Comparison of ENCODE assay signal across 8 cellular contexts in genomic region chr19:39406656-39407393, GRCh38. TPM values are rescaled to one million over a fixed set of nuclear protein-coding genes. Genes with fewer than 3 reads are reported as not detected.
A peak's percentile ranks its signal among the peaks of the same experiment; 100 is the strongest.
DNase-seq lines count a peak whose midpoint lies in the region; ATAC-seq and TF ChIP-seq lines count a peak whose summit lies in the region.

A gene with protein sequence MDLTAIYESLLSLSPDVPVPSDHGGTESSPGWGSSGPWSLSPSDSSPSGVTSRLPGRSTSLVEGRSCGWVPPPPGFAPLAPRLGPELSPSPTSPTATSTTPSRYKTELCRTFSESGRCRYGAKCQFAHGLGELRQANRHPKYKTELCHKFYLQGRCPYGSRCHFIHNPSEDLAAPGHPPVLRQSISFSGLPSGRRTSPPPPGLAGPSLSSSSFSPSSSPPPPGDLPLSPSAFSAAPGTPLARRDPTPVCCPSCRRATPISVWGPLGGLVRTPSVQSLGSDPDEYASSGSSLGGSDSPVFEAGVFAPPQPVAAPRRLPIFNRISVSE (plus strand): TSS chr19:39406847. CDS start chr19:39406905, 58 bp downstream.

- H4K20me1 ChIP-seq in PC-9 (ENCODE audit: insufficient read depth): peaks cover 14% of the 10 kb centered on the region

- no peaks in the 10 kb centered on the region for H3K9me3 ChIP-seq in PC-9 (ENCODE audit: insufficient read depth, low read depth)
- no peaks in the 10 kb centered on the region for H3K9me3 ChIP-seq in esophagus (ENCODE audit: control insufficient read depth in 2 of 2, insufficient read depth in 1 of 2, low read depth in 1 of 2, low read length in 1 of 2)

- CTCF ChIA-PET in PC-9 (lab: Charles Lee): interaction anchor here (0.6 to 1.0 kb wide), 2 partner anchors 136 to 535 kb away, joined by 3 to 4 read pairs; no protein-coding TSS in a partner anchor

- H3K27me3 ChIP-seq in PC-9 (ENCODE audit: insufficient read depth, low read depth) (no peaks in the 10 kb centered on the region), esophagus (ENCODE audit: control insufficient read depth in 1 of 2, insufficient read depth in 2 of 2, low read length in 2 of 2) (no peaks in the 10 kb centered on the region)

- H3K4me3 Mint-ChIP-seq in activated T-cell treated with anti-CD3 and anti-CD28 coated beads, Interleukin-2, amount 50 U/mL, for 24 hours: peak within 1 kb of the TSS; percentile 96

- peak within 1 kb of the TSS; percentile 99 for H3K4me2 ChIP-seq in PC-9

- peak; percentile 24 for ATAC-seq in HG03354 (IDR thresholded peaks at IDR 0.05; ENCODE audit: poor library complexity, severe bottlenecking, unreplicated experiment)

- peak within 1 kb of the TSS; percentile 99 for H3K27ac Mint-ChIP-seq in activated T-cell treated with anti-CD3 and anti-CD28 coated beads, Interleukin-2, amount 50 U/mL, for 24 hours

- peak within 1 kb of the TSS; percentile 99 for H3K4me3 ChIP-seq in PC-9
- H3K4me3 ChIP-seq in esophagus (ENCODE audit: low read depth in 1 of 2, low read length in 2 of 2): peak within 1 kb of the TSS; percentile 94

- DNase-seq in EH (ENCODE audit: low read depth) (peak; percentile 87), PC-9 (peak; percentile 69 to 82), myocyte (ENCODE audit: low read depth) (peak; percentile 84), NCI-H187 (lab: John Stamatoyannopoulos, UW) (no peak)
- peak; percentile 92 for DNase-seq in activated T-cell treated with anti-CD3 and anti-CD28 coated beads, Interleukin-2, amount 50 U/mL, for 24 hours
- peak; percentile 81 to 83 for DNase-seq in stimulated activated CD8-positive, alpha-beta memory T cell treated with anti-CD3 and anti-CD28 coated beads, Interleukin-7, amount 100 ng/mL, for 4 hours (ENCODE audit: low read depth in 2 of 2)

- H3K36me3 ChIP-seq in PC-9 (ENCODE audit: low read depth) (peaks cover 11% of the 10 kb centered on the region; the same call in 1 of the 2 replicates), esophagus (ENCODE audit: control insufficient read depth in 2 of 2, insufficient read depth in 2 of 2, low read length in 1 of 2) (peaks cover 7 to 11% of the 10 kb centered on the region in 2 donors)

- POLR2A ChIA-PET in PC-9 (lab: Charles Lee; ENCODE audit: unreplicated experiment): interaction anchor here (0.5 to 0.8 kb wide), 4 partner anchors 8 to 1197 kb away, joined by 3 to 7 read pairs (median 4); no protein-coding TSS in a partner anchor

- peak within 1 kb of the TSS; percentile 5; the same call in 1 of the 2 replicates for H2AFZ ChIP-seq in PC-9

- peaks cover 73% of the 10 kb centered on the region for H3F3A ChIP-seq in PC-9 (ENCODE audit: insufficient read depth, low read depth)

- WGBS in esophagus, 2 donors: 0 to 1% methylated on average over 51 to 55 of the region's 55 CpGs

- H3K27ac ChIP-seq in PC-9 (peak within 1 kb of the TSS; percentile 98), esophagus (ENCODE audit: low read depth in 2 of 2, low read length in 1 of 2) (peak within 1 kb of the TSS; percentile 99 to 100)

- H3K4me1 ChIP-seq in PC-9 (replicated peaks; ENCODE audit: insufficient read depth) (peaks cover 64% of the 10 kb centered on the region), esophagus (ENCODE audit: control insufficient read depth in 2 of 2, insufficient read depth in 2 of 2, low read length in 1 of 2) (peaks cover 0 to 14% of the 10 kb centered on the region in 2 donors)

- TSS peak; percentile 72 for BruUV-seq in PC-9 (replicated peaks; lab: Mats Ljungman, UMichigan)

- peaks cover 64% of the 10 kb centered on the region for H3K4me1 Mint-ChIP-seq in activated T-cell treated with anti-CD3 and anti-CD28 coated beads, Interleukin-2, amount 50 U/mL, for 24 hours (ENCODE audit: low read depth)

- no peaks in the 10 kb centered on the region for H3K9me3 Mint-ChIP-seq in activated T-cell treated with anti-CD3 and anti-CD28 coated beads, Interleukin-2, amount 50 U/mL, for 24 hours

- peaks cover 27% of the 10 kb centered on the region for H3K79me2 ChIP-seq in PC-9 (ENCODE audit: low read depth)

- H3K36me3 Mint-ChIP-seq in activated T-cell treated with anti-CD3 and anti-CD28 coated beads, Interleukin-2, amount 50 U/mL, for 24 hours (ENCODE audit: low read depth): peaks cover 26% of the 10 kb centered on the region

- intact Hi-C loops in PC-9 (cut with micrococcal nuclease; ENCODE audit: unreplicated experiment): loop anchor here (2.0 kb wide), 1 partner anchor 24 kb away; no protein-coding TSS in a partner anchor

- no peaks in the 10 kb centered on the region for H3K27me3 Mint-ChIP-seq in activated T-cell treated with anti-CD3 and anti-CD28 coated beads, Interleukin-2, amount 50 U/mL, for 24 hours

- no peak for TF ChIP-seq CTCF in PC-9 (conservative IDR thresholded peaks at IDR 0.05)

- H3K9me2 ChIP-seq in PC-9 (ENCODE audit: insufficient read depth): no peaks in the 10 kb centered on the region

RNA-seq across cellular contexts. Expression of the gene that starts here (rescaled TPM):
- total RNA-seq in PC-9 (2021) (31.0 and 36.3 TPM in 2 replicates), myocyte (6.8 and 7.3 TPM in 2 replicates)
- 100 to 1,000 TPM; 249 to 382 TPM for polyA plus RNA-seq in esophagus
- 13.3 TPM for polyA plus RNA-seq in myocyte (2012)

Comparison
In these comparisons a context has a peak if more than half of its experiments do, and no peak if none do; other contexts are left out.
1. DNase-seq: peak in EH (single experiment), PC-9 (2 of 2), activated T-cell treated with anti-CD3 and anti-CD28 coated beads, Interleukin-2, amount 50 U/mL, for 24 hours (single experiment), myocyte (single experiment) and stimulated activated CD8-positive, alpha-beta memory T cell treated with anti-CD3 and anti-CD28 coated beads, Interleukin-7, amount 100 ng/mL, for 4 hours (2 of 2); none in NCI-H187 (0 of 2).